In genomic region chr1:78155121-78155520, GRCh38 we compare ENCODE assay signal across 16 cellular contexts.
"Had no signal": no experiment of that assay in that cellular context is flagged by ENCODE, and none has a peak within 500 bp of the region (broad histone marks: within the 10 kb centered on the region; RNA-seq: fewer than 3 reads in every experiment).

No MANE protein-coding gene starts in this region.

- H3K9ac ChIP-seq: parathyroid adenoma had no signal

- H3K4me3 ChIP-seq: stomach, thoracic aorta had no signal

- H3K9me3 ChIP-seq: stomach, thoracic aorta had no signal

- H3K79me2 ChIP-seq: parathyroid adenoma had no signal

- H3K4me3 Mint-ChIP-seq: activated CD8-positive, alpha-beta memory T cell treated with anti-CD3 and anti-CD28 coated beads, Interleukin-2, amount 10 ng/mL, durations not matched to agents 7 days and 5 days; activated naive CD8-positive, alpha-beta T cell; activated T-cell treated with anti-CD3 and anti-CD28 coated beads, Interleukin-2, amount 50 U/mL, for 24 hours; mesothelial cell of epicardium; T-helper 2 cell treated with Interferon-gamma antibody and Interleukin-4, amounts not matched to agents 5 μg/mL and 100 μg/mL, for 36 hours had no signal

- H3K9me3 Mint-ChIP-seq: activated T-cell treated with anti-CD3 and anti-CD28 coated beads, Interleukin-2, amount 50 U/mL, for 24 hours; T-helper 2 cell treated with Interferon-gamma antibody and Interleukin-4, amounts not matched to agents 5 μg/mL and 100 μg/mL, for 36 hours had no signal

- H3K36me3 ChIP-seq: brain microvascular endothelial cell, stomach, thoracic aorta had no signal

- H2AFZ ChIP-seq: parathyroid adenoma had no signal

- DNase-seq: activated CD4-positive, alpha-beta T cell treated with anti-CD3 and anti-CD28 coated beads, Interleukin-2, amount 50 U/mL, for 4 hours; activated CD8-positive, alpha-beta memory T cell treated with anti-CD3 and anti-CD28 coated beads, Interleukin-2, amount 10 ng/mL, durations not matched to agents 7 days and 5 days; activated effector memory CD4-positive, alpha-beta T cell treated with anti-CD3 and anti-CD28 coated beads, Interleukin-2, amount 50 U/mL, for 16 hours; activated T-cell treated with anti-CD3 and anti-CD28 coated beads, Interleukin-2, amount 50 U/mL, for 24 hours; amygdala; brain microvascular endothelial cell; effector memory CD4-positive, alpha-beta T cell; erythroblast; hypothalamus; stomach had no signal

- H3K27ac Mint-ChIP-seq: activated CD8-positive, alpha-beta memory T cell treated with anti-CD3 and anti-CD28 coated beads, Interleukin-2, amount 10 ng/mL, durations not matched to agents 7 days and 5 days; activated naive CD8-positive, alpha-beta T cell; activated T-cell treated with anti-CD3 and anti-CD28 coated beads, Interleukin-2, amount 50 U/mL, for 24 hours; mesothelial cell of epicardium; T-helper 2 cell treated with Interferon-gamma antibody and Interleukin-4, amounts not matched to agents 5 μg/mL and 100 μg/mL, for 36 hours had no signal

- H3K27ac ChIP-seq: brain microvascular endothelial cell, parathyroid adenoma, stomach, thoracic aorta had no signal

- H3K27me3 ChIP-seq: brain microvascular endothelial cell, stomach had no signal

- H3K4me1 ChIP-seq: parathyroid adenoma, stomach had no signal

- H3K4me1 Mint-ChIP-seq: activated CD8-positive, alpha-beta memory T cell treated with anti-CD3 and anti-CD28 coated beads, Interleukin-2, amount 10 ng/mL, durations not matched to agents 7 days and 5 days had no signal

- H3K36me3 Mint-ChIP-seq: activated CD8-positive, alpha-beta memory T cell treated with anti-CD3 and anti-CD28 coated beads, Interleukin-2, amount 10 ng/mL, durations not matched to agents 7 days and 5 days; activated naive CD8-positive, alpha-beta T cell; mesothelial cell of epicardium had no signal

- ATAC-seq: activated CD4-positive, CD25-positive, alpha-beta regulatory T cell treated with anti-CD3 and anti-CD28 coated beads, Interleukin-2, amount 50 U/mL, for 24 hours; activated CD8-positive, alpha-beta memory T cell treated with anti-CD3 and anti-CD28 coated beads, Interleukin-2, amount 10 ng/mL, durations not matched to agents 7 days and 5 days had no signal
